Comparison of ENCODE assay signal across 21 cellular contexts in the genomic region with DNA sequence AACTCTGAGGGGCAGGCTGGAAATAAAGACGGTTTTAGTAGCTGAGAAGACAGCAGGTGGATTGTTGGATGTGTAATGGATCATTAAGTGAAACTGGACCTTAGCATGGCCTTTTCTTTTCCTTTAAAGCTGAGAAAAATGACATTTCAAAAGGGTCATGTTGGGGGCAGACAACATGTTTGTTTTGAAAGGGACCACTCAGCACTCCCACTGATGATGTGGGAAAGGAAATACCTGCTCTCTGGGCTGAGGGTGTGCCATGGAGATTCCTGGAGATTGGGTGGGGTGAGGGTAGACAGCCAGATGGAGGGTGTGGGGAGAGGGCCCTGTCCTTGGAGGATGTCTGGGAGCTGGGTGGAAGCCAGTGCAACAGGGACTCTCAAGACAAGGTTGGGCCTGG. TPM values are rescaled to one million over a fixed set of nuclear protein-coding genes. Genes with fewer than 3 reads are reported as not detected.
DNase-seq lines count a peak whose midpoint lies in the region; ATAC-seq, FAIRE-seq and TF ChIP-seq lines count a peak whose summit lies in the region.
"Had no signal": no experiment of that assay in that cellular context is flagged by ENCODE, and none has a peak within 500 bp of the region (broad histone marks: within the 10 kb centered on the region; RNA-seq: fewer than 3 reads in every experiment).

No MANE protein-coding gene starts in this region.

- no peak overlapping the region for H3K4me3 ChIP-seq in Caco-2 (ENCODE audit: low read depth, low read length)
- no peak overlapping the region for H3K4me3 ChIP-seq in astrocyte (ENCODE audit: insufficient read depth, low read depth, low read length)
- H3K4me3 ChIP-seq in subcutaneous abdominal adipose tissue (ENCODE audit: low read depth in 1 of 5, low read length in 5 of 5): no peak overlapping the region
- H3K4me3 ChIP-seq: GM12878 had no signal

- no TSS peak for BruUV-seq in Caco-2 (replicated peaks; lab: Mats Ljungman, UMichigan)

- H3K27me3 ChIP-seq in Caco-2 (replicated peaks; ENCODE audit: control insufficient read depth, insufficient read depth, low read length) (no peaks in the 10 kb centered on the region), astrocyte (ENCODE audit: insufficient read depth, low read length) (no peaks in the 10 kb centered on the region), subcutaneous abdominal adipose tissue (ENCODE audit: control insufficient read depth in 5 of 5, insufficient read depth in 4 of 5, low read length in 5 of 5) (no peaks in the 10 kb centered on the region)

- H3K4me1 Mint-ChIP-seq in Caco-2 (ENCODE audit: low read depth, unreplicated experiment) (peaks cover 24% of the 10 kb centered on the region), astrocyte (ENCODE audit: low read depth, unreplicated experiment) (peaks cover 27% of the 10 kb centered on the region), nephron (peaks cover 63% of the 10 kb centered on the region)

- H3K4me1 ChIP-seq in Caco-2 (peaks cover 3% of the 10 kb centered on the region; the same call in 1 of the 2 replicates), astrocyte (ENCODE audit: insufficient read depth, low read length) (peaks cover 19% of the 10 kb centered on the region), subcutaneous abdominal adipose tissue (ENCODE audit: control insufficient read depth in 5 of 5, insufficient read depth in 5 of 5, low read length in 5 of 5) (peaks cover 6 to 44% (median 37%) of the 10 kb centered on the region in 5 donors)
- H3K4me1 ChIP-seq: BE2C had no signal

- H3K9me3 ChIP-seq in Caco-2 (no peaks in the 10 kb centered on the region), astrocyte (ENCODE audit: insufficient read depth, low read depth, low read length) (no peaks in the 10 kb centered on the region), subcutaneous abdominal adipose tissue (ENCODE audit: control insufficient read depth in 5 of 5, low read length in 5 of 5) (peaks cover 0 to 2% (median 0%) of the 10 kb centered on the region in 5 donors)
- H3K9me3 ChIP-seq: BE2C had no signal

- POLR2A ChIA-PET in Caco-2 (lab: Charles Lee): no interaction called here

- H4K20me1 ChIP-seq in astrocyte (ENCODE audit: insufficient read depth, low read length): no peaks in the 10 kb centered on the region

- DNase-seq in Caco-2: no peak
- no peak for DNase-seq in astrocyte (ENCODE audit: low read depth)
- DNase-seq in SIG-M5 (lab: John Stamatoyannopoulos, UW): no peak
- no peak for DNase-seq in Ammon's horn (ENCODE audit: low spot score)
- DNase-seq: BE2C; DND-41; KG1; NCI-H1048; NCI-H1436 treated with DMSO at 0.1 percent for 48 hours; NCI-H2029 treated with DMSO at 0.1 percent for 48 hours; NCI-H2171 treated with DMSO at 0.1 percent for 48 hours; NCI-H446 treated with DMSO at 0.1 percent for 48 hours; NK-92 treated with Interleukin-12 subunit alpha and Interleukin-12 subunit beta, amount 100 ng/mL, for 24 hours; OCI-M1; SHP77 treated with DMSO at 0.1 percent for 48 hours had no signal

- FAIRE-seq in astrocyte (lab: Jason Lieb, UNC): no peak
- FAIRE-seq: G401.6, GM12878, H1 had no signal

- H3K27ac Mint-ChIP-seq in Caco-2 (ENCODE audit: unreplicated experiment) (peak overlapping the region; percentile 17), astrocyte (ENCODE audit: unreplicated experiment) (peak overlapping the region; percentile 64), nephron (peak overlapping the region in 2 of 3 experiments; percentile 42 to 62)

- H3K4me2 ChIP-seq in astrocyte (ENCODE audit: low read length): peak overlapping the region; percentile 29

- H3K36me3 ChIP-seq in Caco-2 (ENCODE audit: control insufficient read depth, insufficient read depth, low read length): no peaks in the 10 kb centered on the region
- H3K36me3 ChIP-seq in astrocyte (ENCODE audit: insufficient read depth, low read length): no peaks in the 10 kb centered on the region
- no peaks in the 10 kb centered on the region for H3K36me3 ChIP-seq in subcutaneous abdominal adipose tissue (ENCODE audit: control insufficient read depth in 5 of 5, insufficient read depth in 5 of 5, low read length in 5 of 5)
- H3K36me3 ChIP-seq: BE2C had no signal

- intact Hi-C loops in Caco-2 (cut with micrococcal nuclease; ENCODE audit: unreplicated experiment): no loop called here

- H3K79me2 ChIP-seq in astrocyte (ENCODE audit: insufficient read depth, low read length): no peaks in the 10 kb centered on the region

- TF ChIP-seq CTCF in Caco-2 (IDR thresholded peaks at IDR 0.05; ENCODE audit: insufficient read depth in 1 of 2, low read depth in 1 of 2, low read length in 1 of 2, severe bottlenecking in 1 of 2, unreplicated experiment in 1 of 2) (no peak), astrocyte (IDR thresholded peaks at IDR 0.05; ENCODE audit: insufficient read depth, low read depth, low read length) (no peak), nephron (IDR thresholded peaks at IDR 0.05; ENCODE audit: unreplicated experiment in 3 of 3) (no peak)

- H2AFZ ChIP-seq in astrocyte (ENCODE audit: low read depth, low read length): no peak overlapping the region

- H3K4me3 Mint-ChIP-seq in Caco-2 (ENCODE audit: unreplicated experiment) (no peak overlapping the region), astrocyte (ENCODE audit: unreplicated experiment) (no peak overlapping the region), nephron (peak overlapping the region in 1 of 3 experiments; percentile 10)

- ATAC-seq in GM18502 (IDR thresholded peaks at IDR 0.05; ENCODE audit: poor library complexity, unreplicated experiment): no peak
- ATAC-seq: GM12878 had no signal

- H3K9ac ChIP-seq in astrocyte (ENCODE audit: low read length) (no peak overlapping the region), subcutaneous abdominal adipose tissue (ENCODE audit: low read length in 5 of 5) (no peak overlapping the region)

- peaks cover 10% of the 10 kb centered on the region for H3K9me3 Mint-ChIP-seq in Caco-2 (ENCODE audit: unreplicated experiment)
- H3K9me3 Mint-ChIP-seq in astrocyte (ENCODE audit: unreplicated experiment): peaks cover 4% of the 10 kb centered on the region
- H3K9me3 Mint-ChIP-seq in nephron: peaks cover 7% of the 10 kb centered on the region

- H3K36me3 Mint-ChIP-seq in Caco-2 (ENCODE audit: insufficient read depth, unreplicated experiment) (no peaks in the 10 kb centered on the region), astrocyte (ENCODE audit: low read depth, unreplicated experiment) (peaks cover 2% of the 10 kb centered on the region), nephron (ENCODE audit: low read depth) (peaks cover 4% of the 10 kb centered on the region)

- CTCF ChIA-PET in Caco-2 (lab: Charles Lee): no interaction called here

- H3K27ac ChIP-seq in astrocyte (ENCODE audit: low read depth, low read length) (no peak overlapping the region), subcutaneous abdominal adipose tissue (ENCODE audit: low read depth, low read length) (peak overlapping the region; percentile 12)

- H3K27me3 Mint-ChIP-seq in Caco-2 (ENCODE audit: insufficient read depth, unreplicated experiment): no peaks in the 10 kb centered on the region
- no peaks in the 10 kb centered on the region for H3K27me3 Mint-ChIP-seq in astrocyte (ENCODE audit: low read depth, unreplicated experiment)
- H3K27me3 Mint-ChIP-seq in nephron (ENCODE audit: low read depth): peaks cover 5% of the 10 kb centered on the region

RNA-seq across cellular contexts. Expression of a gene that starts 38.4 kb away (rescaled TPM):
- total RNA-seq in Caco-2 (2022) (47.6 and 57.0 TPM in 2 replicates), astrocyte (52.5 and 61.0 TPM in 2 replicates)

RNA-seq across cellular contexts. Expression of a gene that starts 38.5 kb away (rescaled TPM):
- total RNA-seq in Caco-2 (2022) (21.3 and 21.9 TPM in 2 replicates), astrocyte (20.2 and 21.3 TPM in 2 replicates)
